32 cellular contexts compared by ENCODE assay signal in genomic region chr3:36428444-36428843, GRCh38. TPM values are rescaled to one million over a fixed set of nuclear protein-coding genes. Genes with fewer than 3 reads are reported as not detected.
"Had no signal": no experiment of that assay in that cellular context is flagged by ENCODE, and none has a peak within 500 bp of the region (broad histone marks: within the 10 kb centered on the region; RNA-seq: fewer than 3 reads in every experiment).

No MANE protein-coding gene starts in this region.

- H3K27me3 ChIP-seq: brain microvascular endothelial cell had no signal

- ATAC-seq: activated CD8-positive, alpha-beta T cell treated with anti-CD3 and anti-CD28 coated beads for 36 hours; activated T-cell treated with anti-CD3 and anti-CD28 coated beads, Interleukin-2, amount 50 U/mL, for 72 hours; activated T-helper 17 cell treated with anti-CD3 and anti-CD28 coated beads, Interleukin-2, amount 50 U/mL, for 72 hours had no signal

- H3K9ac ChIP-seq: KMS-11 had no signal

- H3K36me3 ChIP-seq: brain microvascular endothelial cell, WERI-Rb-1 had no signal

- H3K36me3 Mint-ChIP-seq: activated naive CD8-positive, alpha-beta T cell treated with anti-CD3 and anti-CD28 coated beads for 36 hours had no signal

- H3K27ac Mint-ChIP-seq: activated CD8-positive, alpha-beta T cell treated with anti-CD3 and anti-CD28 coated beads for 36 hours; activated naive CD8-positive, alpha-beta T cell treated with anti-CD3 and anti-CD28 coated beads for 36 hours; activated T-cell treated with anti-CD3 and anti-CD28 coated beads, Interleukin-2, amount 50 U/mL, for 72 hours; activated T-helper 17 cell treated with anti-CD3 and anti-CD28 coated beads, Interleukin-2, amount 50 U/mL, for 72 hours had no signal

- DNase-seq: activated CD4-positive, alpha-beta T cell treated with anti-CD3 and anti-CD28 coated beads for 1 hour; activated CD4-positive, alpha-beta T cell treated with anti-CD3 and anti-CD28 coated beads for 48 hours; activated CD4-positive, CD25-positive, alpha-beta regulatory T cell; activated CD8-positive, alpha-beta T cell treated with anti-CD3 and anti-CD28 coated beads for 36 hours; activated effector memory CD4-positive, alpha-beta T cell treated with anti-CD3 and anti-CD28 coated beads, Interleukin-2, amount 50 U/mL, for 16 hours; activated naive CD4-positive, alpha-beta T cell; activated naive CD4-positive, alpha-beta T cell treated with anti-CD3 and anti-CD28 coated beads, Interleukin-2, amount 50 U/mL, for 16 hours; activated naive CD8-positive, alpha-beta T cell treated with anti-CD3 and anti-CD28 coated beads for 36 hours; activated T-cell treated with anti-CD3 and anti-CD28 coated beads, Interleukin-2, amount 50 U/mL, for 1 hour; activated T-cell treated with anti-CD3 and anti-CD28 coated beads, Interleukin-2, amount 50 U/mL, for 72 hours; amniotic stem cell; aorta; brain microvascular endothelial cell; central memory CD4-positive, alpha-beta T cell; MM.1S; NCI-H1092; NCI-H1436 treated with DMSO at 0.1 percent for 48 hours; NCI-H1694 treated with DMSO at 0.1 percent for 48 hours; NCI-H2029; NCI-H345; NCI-H526; NCI-H748 treated with DMSO at 0.1 percent for 48 hours; NK-92 treated with Interleukin-12 subunit alpha and Interleukin-12 subunit beta, amount 100 ng/mL, for 24 hours; OCI-M1; Right ventricle myocardium superior; T1000; WERI-Rb-1 had no signal

- H3K4me1 Mint-ChIP-seq: activated naive CD8-positive, alpha-beta T cell treated with anti-CD3 and anti-CD28 coated beads for 36 hours; activated T-helper 17 cell treated with anti-CD3 and anti-CD28 coated beads, Interleukin-2, amount 50 U/mL, for 72 hours had no signal

- H3K27me3 Mint-ChIP-seq: activated CD8-positive, alpha-beta T cell treated with anti-CD3 and anti-CD28 coated beads for 36 hours; activated naive CD8-positive, alpha-beta T cell treated with anti-CD3 and anti-CD28 coated beads for 36 hours had no signal

- H3K4me3 Mint-ChIP-seq: activated CD8-positive, alpha-beta T cell treated with anti-CD3 and anti-CD28 coated beads for 36 hours; activated naive CD8-positive, alpha-beta T cell treated with anti-CD3 and anti-CD28 coated beads for 36 hours; activated T-cell treated with anti-CD3 and anti-CD28 coated beads, Interleukin-2, amount 50 U/mL, for 72 hours; activated T-helper 17 cell treated with anti-CD3 and anti-CD28 coated beads, Interleukin-2, amount 50 U/mL, for 72 hours had no signal

- H3K9me3 Mint-ChIP-seq: activated CD8-positive, alpha-beta T cell treated with anti-CD3 and anti-CD28 coated beads for 36 hours; activated naive CD8-positive, alpha-beta T cell treated with anti-CD3 and anti-CD28 coated beads for 36 hours; activated T-cell treated with anti-CD3 and anti-CD28 coated beads, Interleukin-2, amount 50 U/mL, for 72 hours; activated T-helper 17 cell treated with anti-CD3 and anti-CD28 coated beads, Interleukin-2, amount 50 U/mL, for 72 hours had no signal

- H3K27ac ChIP-seq: brain microvascular endothelial cell, KMS-11, WERI-Rb-1 had no signal

- H3K4me2 ChIP-seq: KMS-11 had no signal

RNA-seq across cellular contexts. Expression of gene STAC, which starts 48.1 kb away (rescaled TPM):
- total RNA-seq: activated CD8-positive, alpha-beta memory T cell treated with anti-CD3 and anti-CD28 coated beads for 36 hours; activated CD8-positive, alpha-beta T cell treated with anti-CD3 and anti-CD28 coated beads for 36 hours; activated naive CD8-positive, alpha-beta T cell treated with anti-CD3 and anti-CD28 coated beads for 36 hours; activated T-cell treated with anti-CD3 and anti-CD28 coated beads, Interleukin-2, amount 50 U/mL, for 72 hours; T-helper 1 cell treated with Interleukin-12 subunit alpha and Interleukin-12 subunit beta and Interleukin-4 antibody, amounts not matched to agents 30 ng/mL and 1 ng/mL, for 36 hours; T-helper 2 cell treated with Interferon-gamma antibody and Interleukin-4, amounts not matched to agents 100 ng/mL and 5 ng/mL, for 36 hours had no signal
